1 cellular context compared by ENCODE assay signal in the genomic region with DNA sequence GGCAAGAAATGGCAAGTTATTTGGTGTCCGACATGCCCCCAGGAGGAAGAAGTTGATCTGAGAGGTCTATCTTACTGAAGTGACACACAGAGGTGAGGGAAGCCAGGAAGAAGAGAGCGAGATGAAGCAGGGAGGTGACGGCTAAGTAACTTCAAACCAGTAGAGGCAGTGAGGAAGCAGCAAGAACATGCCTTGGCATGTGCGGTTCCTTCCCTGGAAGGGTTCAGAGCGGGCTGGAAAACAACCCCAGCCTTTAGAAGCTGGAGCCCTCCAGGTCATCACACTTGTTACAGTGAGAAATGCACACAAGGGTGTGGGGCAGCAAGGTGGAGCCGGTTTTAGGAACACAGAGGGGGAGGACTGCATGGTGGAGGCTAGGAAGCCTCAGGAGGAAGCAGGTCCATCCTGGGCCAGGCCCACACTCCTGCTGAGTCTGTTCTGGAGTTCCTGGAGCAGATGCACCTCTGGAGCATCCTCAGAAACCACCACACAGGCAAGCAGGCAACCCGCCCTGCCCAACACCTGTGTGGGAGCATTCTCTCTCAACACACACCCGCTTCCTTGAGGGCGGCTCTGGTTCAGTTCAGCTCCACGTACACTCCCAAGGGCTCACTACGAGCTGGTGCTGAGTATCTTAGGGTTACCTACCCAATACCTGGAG.
TF ChIP-seq lines count a peak whose summit lies in the region.

No MANE protein-coding gene starts in this region.

TF ChIP-seq in IMR-90, 13 proteins besides CTCF, POLR2A, EP300 and RAD21:
- TF ChIP-seq, protein P1, sequence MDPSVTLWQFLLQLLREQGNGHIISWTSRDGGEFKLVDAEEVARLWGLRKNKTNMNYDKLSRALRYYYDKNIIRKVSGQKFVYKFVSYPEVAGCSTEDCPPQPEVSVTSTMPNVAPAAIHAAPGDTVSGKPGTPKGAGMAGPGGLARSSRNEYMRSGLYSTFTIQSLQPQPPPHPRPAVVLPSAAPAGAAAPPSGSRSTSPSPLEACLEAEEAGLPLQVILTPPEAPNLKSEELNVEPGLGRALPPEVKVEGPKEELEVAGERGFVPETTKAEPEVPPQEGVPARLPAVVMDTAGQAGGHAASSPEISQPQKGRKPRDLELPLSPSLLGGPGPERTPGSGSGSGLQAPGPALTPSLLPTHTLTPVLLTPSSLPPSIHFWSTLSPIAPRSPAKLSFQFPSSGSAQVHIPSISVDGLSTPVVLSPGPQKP (IDR thresholded peaks at IDR 0.05; ENCODE audit: borderline replicate concordance, low read depth, low read length), result no peak
- TF ChIP-seq RFX5 (IDR thresholded peaks at IDR 0.05; ENCODE audit: low read depth, low read length), result no peak
- no peak for TF ChIP-seq FOS (IDR thresholded peaks at IDR 0.05; ENCODE audit: low read depth, low read length)
- no peak for TF ChIP-seq NFE2L2 (IDR thresholded peaks at IDR 0.05; ENCODE audit: low read depth, low read length)
- TF ChIP-seq MAZ (IDR thresholded peaks at IDR 0.05; ENCODE audit: borderline replicate concordance, low read depth, low read length), result no peak
- TF ChIP-seq MXI1 (IDR thresholded peaks at IDR 0.05; ENCODE audit: borderline replicate concordance, low read depth, low read length), result no peak
- TF ChIP-seq RCOR1 (IDR thresholded peaks at IDR 0.05; ENCODE audit: insufficient replicate concordance, low read length), result no peak
- TF ChIP-seq, protein P2, sequence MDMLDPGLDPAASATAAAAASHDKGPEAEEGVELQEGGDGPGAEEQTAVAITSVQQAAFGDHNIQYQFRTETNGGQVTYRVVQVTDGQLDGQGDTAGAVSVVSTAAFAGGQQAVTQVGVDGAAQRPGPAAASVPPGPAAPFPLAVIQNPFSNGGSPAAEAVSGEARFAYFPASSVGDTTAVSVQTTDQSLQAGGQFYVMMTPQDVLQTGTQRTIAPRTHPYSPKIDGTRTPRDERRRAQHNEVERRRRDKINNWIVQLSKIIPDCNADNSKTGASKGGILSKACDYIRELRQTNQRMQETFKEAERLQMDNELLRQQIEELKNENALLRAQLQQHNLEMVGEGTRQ (IDR thresholded peaks at IDR 0.05; ENCODE audit: low read depth, low read length), result no peak
- no peak for TF ChIP-seq CEBPB (IDR thresholded peaks at IDR 0.05; ENCODE audit: low read depth, low read length)
- no peak for TF ChIP-seq SMC3 (IDR thresholded peaks at IDR 0.05; ENCODE audit: low read depth, low read length)
- TF ChIP-seq BHLHE40 (IDR thresholded peaks at IDR 0.05; ENCODE audit: low read depth, low read length), result no peak
- no peak for TF ChIP-seq MAFK (IDR thresholded peaks at IDR 0.05; ENCODE audit: low read depth, low read length)
- TF ChIP-seq CHD1 (IDR thresholded peaks at IDR 0.05; ENCODE audit: low read depth, low read length), result no peak
